ENCODE assay signal across 8 cellular contexts in genomic region chr5:146291421-146292074, GRCh38. TPM values are rescaled to one million over a fixed set of nuclear protein-coding genes. Genes with fewer than 3 reads are reported as not detected.
A peak's percentile ranks its signal among the peaks of the same experiment; 100 is the strongest.
DNase-seq lines count a peak whose midpoint lies in the region; ATAC-seq, FAIRE-seq and TF ChIP-seq lines count a peak whose summit lies in the region.

No MANE protein-coding gene starts in this region.

- H3K36me3 Mint-ChIP-seq in Calu3 (ENCODE audit: insufficient read depth, unreplicated experiment) (no peaks in the 10 kb centered on the region), astrocyte (ENCODE audit: low read depth, unreplicated experiment) (peaks cover 2% of the 10 kb centered on the region)

- H3K27me3 ChIP-seq in astrocyte (ENCODE audit: insufficient read depth, low read length) (no peaks in the 10 kb centered on the region), upper lobe of right lung (no peaks in the 10 kb centered on the region)

- H4K20me1 ChIP-seq in astrocyte (ENCODE audit: insufficient read depth, low read length): no peaks in the 10 kb centered on the region

- no peak overlapping the region for H2AFZ ChIP-seq in astrocyte (ENCODE audit: low read depth, low read length)

- H3K4me1 Mint-ChIP-seq in Calu3 (ENCODE audit: low read depth, unreplicated experiment) (no peaks in the 10 kb centered on the region), astrocyte (ENCODE audit: low read depth, unreplicated experiment) (peaks cover 16% of the 10 kb centered on the region)

- TF ChIP-seq CTCF in Calu3 (IDR thresholded peaks at IDR 0.05; ENCODE audit: unreplicated experiment) (peak; percentile 75), astrocyte (IDR thresholded peaks at IDR 0.05; ENCODE audit: insufficient read depth, low read depth, low read length) (peak; percentile 69), upper lobe of right lung (IDR thresholded peaks at IDR 0.05) (peak; percentile 63)

- no TSS peak for BruUV-seq in Calu3 (replicated peaks; lab: Mats Ljungman, UMichigan)

- ATAC-seq in GM18858 (IDR thresholded peaks at IDR 0.05; ENCODE audit: unreplicated experiment) (peak; percentile 75), HG03025 (IDR thresholded peaks at IDR 0.05; ENCODE audit: low FRiP score, unreplicated experiment) (peak; percentile 63), upper lobe of right lung (peak; percentile 69)

- intact Hi-C loops in Calu3 (cut with micrococcal nuclease; ENCODE audit: unreplicated experiment): loop anchor here (1.0 to 5.0 kb wide), 2 partner anchors 116 to 136 kb away; no protein-coding TSS in a partner anchor
- intact Hi-C loops in upper lobe of right lung (cut with DNase I): no loop called here

- H3K4me3 Mint-ChIP-seq in Calu3 (ENCODE audit: low read depth, unreplicated experiment): no peak overlapping the region
- no peak overlapping the region for H3K4me3 Mint-ChIP-seq in astrocyte (ENCODE audit: unreplicated experiment)

- CTCF ChIA-PET in Calu3 (lab: Charles Lee): interaction anchor here (0.7 to 1.0 kb wide), 2 partner anchors 67 to 134 kb away, joined by 3 read pairs; no protein-coding TSS in a partner anchor

- DNase-seq in Calu3 (peak; percentile 51), NCI-H2227 treated with DMSO at 0.1 percent for 48 hours (lab: John Stamatoyannopoulos, UW) (peak; percentile 43), astrocyte (ENCODE audit: low read depth) (peak; percentile 10), inferior parietal cortex (ENCODE audit: extremely low spot score) (peak; percentile 56), upper lobe of right lung (no peak)
- DNase-seq in activated CD4-positive, alpha-beta T cell treated with anti-CD3 and anti-CD28 coated beads for 48 hours: no peak

- no peak overlapping the region for H3K4me2 ChIP-seq in astrocyte (ENCODE audit: low read length)

- H3K27ac ChIP-seq in astrocyte (ENCODE audit: low read depth, low read length) (no peak overlapping the region), upper lobe of right lung (no peak overlapping the region)

- FAIRE-seq in astrocyte (lab: Jason Lieb, UNC): peak; percentile 9

- no peaks in the 10 kb centered on the region for H3K9me3 ChIP-seq in astrocyte (ENCODE audit: insufficient read depth, low read depth, low read length)
- H3K9me3 ChIP-seq in upper lobe of right lung: no peaks in the 10 kb centered on the region

- H3K79me2 ChIP-seq in astrocyte (ENCODE audit: insufficient read depth, low read length): no peaks in the 10 kb centered on the region

- H3K9me3 Mint-ChIP-seq in Calu3 (ENCODE audit: low read depth, unreplicated experiment): no peaks in the 10 kb centered on the region
- H3K9me3 Mint-ChIP-seq in astrocyte (ENCODE audit: unreplicated experiment): no peaks in the 10 kb centered on the region

- H3K4me1 ChIP-seq in astrocyte (ENCODE audit: insufficient read depth, low read length): peaks cover 3% of the 10 kb centered on the region
- no peaks in the 10 kb centered on the region for H3K4me1 ChIP-seq in upper lobe of right lung

- H3K4me3 ChIP-seq in astrocyte (ENCODE audit: insufficient read depth, low read depth, low read length) (no peak overlapping the region), upper lobe of right lung (no peak overlapping the region)

- H3K36me3 ChIP-seq in astrocyte (ENCODE audit: insufficient read depth, low read length) (peaks cover 6% of the 10 kb centered on the region), upper lobe of right lung (peaks cover 13% of the 10 kb centered on the region)

- no peak overlapping the region for H3K9ac ChIP-seq in astrocyte (ENCODE audit: low read length)

- H3K27ac Mint-ChIP-seq in Calu3 (ENCODE audit: unreplicated experiment) (no peak overlapping the region), astrocyte (ENCODE audit: unreplicated experiment) (no peak overlapping the region)

- no peaks in the 10 kb centered on the region for H3K27me3 Mint-ChIP-seq in Calu3 (ENCODE audit: unreplicated experiment)
- no peaks in the 10 kb centered on the region for H3K27me3 Mint-ChIP-seq in astrocyte (ENCODE audit: low read depth, unreplicated experiment)

RNA-seq across cellular contexts. Expression of gene POU4F3, which starts 47.1 kb away (rescaled TPM):
- 0.19 and 0.24 TPM in 2 replicates for total RNA-seq in Calu3 (2022)
- 0.18 TPM in 1 of 2 replicates, not detected in the other for total RNA-seq in astrocyte
- total RNA-seq in upper lobe of right lung: not detected

Comparison
In these comparisons a context has a peak if more than half of its experiments do, and no peak if none do; other contexts are left out.
1. DNase-seq: peak in Calu3 (single experiment), NCI-H2227 treated with DMSO at 0.1 percent for 48 hours (single experiment), astrocyte (single experiment) and inferior parietal cortex (single experiment); none in upper lobe of right lung (single experiment) and activated CD4-positive, alpha-beta T cell treated with anti-CD3 and anti-CD28 coated beads for 48 hours (single experiment).
2. Peak in every context shown above with its lines, with median percentiles within 50 percentile points of each other: CTCF ChIP-seq and ATAC-seq.